In the genomic region with DNA sequence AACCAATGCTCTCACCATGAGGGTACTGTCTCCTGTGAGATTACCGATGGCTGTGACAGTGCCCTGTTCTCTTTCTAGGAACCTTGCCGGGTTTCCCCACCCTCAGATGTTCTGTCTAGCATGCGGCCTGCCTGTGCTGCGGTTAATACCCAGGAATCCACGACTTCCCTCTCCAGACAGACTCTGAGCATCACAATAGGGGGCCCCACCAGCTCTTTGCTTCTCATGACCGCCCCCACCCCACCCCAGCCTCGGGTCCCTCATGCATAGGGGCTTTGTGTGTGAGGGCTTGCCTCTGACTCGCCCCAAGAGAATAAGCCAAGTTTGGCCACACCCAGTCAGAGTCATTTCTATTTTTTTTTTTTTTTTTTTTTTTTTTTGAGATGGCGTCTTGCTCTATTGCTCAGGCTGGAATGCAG, we compare ENCODE assay signal across 12 cellular contexts. TPM values are rescaled to one million over a fixed set of nuclear protein-coding genes. Genes with fewer than 3 reads are reported as not detected.
A peak's percentile ranks its signal among the peaks of the same experiment; 100 is the strongest.
DNase-seq lines count a peak whose midpoint lies in the region; ATAC-seq and TF ChIP-seq lines count a peak whose summit lies in the region.
"Had no signal": no experiment of that assay in that cellular context is flagged by ENCODE, and none has a peak within 500 bp of the region (broad histone marks: within the 10 kb centered on the region; RNA-seq: fewer than 3 reads in every experiment).

No MANE protein-coding gene starts in this region.

- H3K4me3 Mint-ChIP-seq in activated T-helper 2 cell treated with anti-CD3 and anti-CD28 coated beads, Interferon-gamma antibody, Interleukin-2, Interleukin-4, amounts not matched to agents 10 μg/mL and 5 μg/mL and 100 μg/mL, durations not matched to agents 14 hours and 24 hours and 36 hours (ENCODE audit: low read depth), result no peak overlapping the region

- H4K91ac ChIP-seq in IMR-90 (ENCODE audit: insufficient read depth, low read depth, low read length), result no peak overlapping the region

- no peak overlapping the region for H3K14ac ChIP-seq in IMR-90 (replicated peaks; ENCODE audit: low read depth, low read length)

- POLR2A ChIA-PET in IMR-90 (lab: Charles Lee; ENCODE audit: unreplicated experiment) (no interaction called here), PC-3 (lab: Charles Lee; ENCODE audit: unreplicated experiment) (no interaction called here)

- no peak overlapping the region for H2BK5ac ChIP-seq in IMR-90 (ENCODE audit: low read depth, low read length, poor library complexity, severe bottlenecking)

- peaks cover 43% of the 10 kb centered on the region for H3K36me3 Mint-ChIP-seq in activated T-helper 2 cell treated with anti-CD3 and anti-CD28 coated beads, Interferon-gamma antibody, Interleukin-2, Interleukin-4, amounts not matched to agents 10 μg/mL and 5 μg/mL and 100 μg/mL, durations not matched to agents 14 hours and 24 hours and 36 hours (ENCODE audit: low read depth)

- no peak overlapping the region for H3K9ac ChIP-seq in IMR-90 (ENCODE audit: low read depth, low read length)
- no peak overlapping the region for H3K9ac ChIP-seq in PC-3 (ENCODE audit: low read length)

- no peak overlapping the region for H2AK5ac ChIP-seq in IMR-90 (ENCODE audit: low read depth, low read length)

- no peaks in the 10 kb centered on the region for H3K9me2 ChIP-seq in PC-3 (replicated peaks; ENCODE audit: low read length)

- H3K27ac Mint-ChIP-seq in activated T-helper 2 cell treated with anti-CD3 and anti-CD28 coated beads, Interferon-gamma antibody, Interleukin-2, Interleukin-4, amounts not matched to agents 10 μg/mL and 5 μg/mL and 100 μg/mL, durations not matched to agents 14 hours and 24 hours and 36 hours, result peak overlapping the region; percentile 55

- no peak overlapping the region for H3K18ac ChIP-seq in IMR-90 (ENCODE audit: low read depth, low read length)

- H3K4ac ChIP-seq in IMR-90 (ENCODE audit: low read depth, low read length), result no peak overlapping the region

- TF ChIP-seq CTCF in IMR-90 (conservative IDR thresholded peaks at IDR 0.05; ENCODE audit: low read depth, low read length) (no peak), PC-3 (conservative IDR thresholded peaks at IDR 0.05; ENCODE audit: low read depth, low read length) (no peak)

- H2AFZ ChIP-seq in IMR-90 (replicated peaks; ENCODE audit: low read length, poor library complexity), result peak overlapping the region; percentile 29
- no peak overlapping the region for H2AFZ ChIP-seq in PC-3 (ENCODE audit: low read length)

- no peaks in the 10 kb centered on the region for H3K79me1 ChIP-seq in IMR-90 (ENCODE audit: low read depth in 1 of 2, low read length in 2 of 2)

- dilution Hi-C loops in IMR-90 (cut with HindIII; ENCODE audit: low sequenced_read_pairs, unreplicated experiment), result no loop called here

- H3K4me2 ChIP-seq in IMR-90 (ENCODE audit: low read depth, low read length) (no peak overlapping the region), PC-3 (ENCODE audit: low read length) (no peak overlapping the region)

- no peak overlapping the region for H4K8ac ChIP-seq in IMR-90 (ENCODE audit: low read depth in 2 of 2, low read length in 2 of 2)

- H3K23ac ChIP-seq in IMR-90 (ENCODE audit: low read depth, low read length), result no peak overlapping the region

- H2BK15ac ChIP-seq in IMR-90 (ENCODE audit: low read depth, low read length), result no peak overlapping the region

- BruUV-seq in IMR-90 (replicated peaks; lab: Mats Ljungman, UMichigan) (no TSS peak), PC-3 (replicated peaks; lab: Mats Ljungman, UMichigan) (no TSS peak)

- no peak overlapping the region for H3K56ac ChIP-seq in IMR-90 (ENCODE audit: extremely low read depth, insufficient read depth, low read length)

- H3K4me3 ChIP-seq in IMR-90 (ENCODE audit: insufficient read depth, low read depth, low read length), result no peak overlapping the region
- no peak overlapping the region for H3K4me3 ChIP-seq in PC-3 (ENCODE audit: low read length)
- H3K4me3 ChIP-seq: adrenal gland, pancreas had no signal

- H4K5ac ChIP-seq in IMR-90 (ENCODE audit: low read depth, low read length), result no peak overlapping the region

- in situ Hi-C loops in IMR-90 (cut with MboI; ENCODE audit: low sequenced_read_pairs), result no loop called here

- DNase-seq in CD1c-positive myeloid dendritic cell (ENCODE audit: extremely low spot score) (peak; percentile 50), IMR-90 (no peak), renal cortical epithelial cell (ENCODE audit: low read depth) (peak; percentile 1), PC-3 (no peak), SIG-M5 (lab: John Stamatoyannopoulos, UW) (no peak)
- no peak for DNase-seq in activated T-helper 2 cell treated with anti-CD3 and anti-CD28 coated beads, Interferon-gamma antibody, Interleukin-2, Interleukin-4, amounts not matched to agents 10 μg/mL and 5 μg/mL and 100 μg/mL, durations not matched to agents 14 hours and 24 hours and 36 hours (ENCODE audit: low spot score)
- DNase-seq: adrenal gland had no signal

- 81% methylated on average over 3 of the region's 9 CpGs; no CpG with 5 or more reads in 1 of the 2 experiments for WGBS in IMR-90 (ENCODE audit: extremely low coverage in 2 of 2, insufficient read length in 1 of 2), 2 experiments

- no peak overlapping the region for H2BK120ac ChIP-seq in IMR-90 (ENCODE audit: low read depth, low read length)

- H3K4me1 ChIP-seq in IMR-90 (ENCODE audit: control insufficient read depth, insufficient read depth, low read length), result peaks cover 2% of the 10 kb centered on the region; the same call in 1 of the 2 replicates
- H3K4me1 ChIP-seq in PC-3 (ENCODE audit: insufficient read depth, low read length), result peaks cover 8% of the 10 kb centered on the region; the same call in 1 of the 2 replicates
- H3K4me1 ChIP-seq: adrenal gland, pancreas had no signal

- TF ChIP-seq POLR2A in IMR-90 (IDR thresholded peaks at IDR 0.05; ENCODE audit: low read depth, low read length), result no peak

- H3F3A ChIP-seq in PC-3 (ENCODE audit: low read length, unreplicated experiment), result no peaks in the 10 kb centered on the region

- no peak for TF ChIP-seq RAD21 in IMR-90 (IDR thresholded peaks at IDR 0.05; ENCODE audit: low read length)

- H3K9me3 ChIP-seq in IMR-90 (ENCODE audit: control insufficient read depth, insufficient read depth, low read length), result no peaks in the 10 kb centered on the region
- H3K9me3 ChIP-seq in PC-3 (ENCODE audit: low read length), result no peaks in the 10 kb centered on the region
- H3K9me3 ChIP-seq: adrenal gland, pancreas had no signal

- H3K27me3 ChIP-seq in IMR-90 (ENCODE audit: control insufficient read depth, insufficient read depth, low read length), result peaks cover 34% of the 10 kb centered on the region
- no peaks in the 10 kb centered on the region for H3K27me3 ChIP-seq in PC-3 (ENCODE audit: low read length)
- H3K27me3 ChIP-seq: adrenal gland, pancreas had no signal

- no peaks in the 10 kb centered on the region for H3K27me3 Mint-ChIP-seq in activated T-helper 2 cell treated with anti-CD3 and anti-CD28 coated beads, Interferon-gamma antibody, Interleukin-2, Interleukin-4, amounts not matched to agents 10 μg/mL and 5 μg/mL and 100 μg/mL, durations not matched to agents 14 hours and 24 hours and 36 hours (ENCODE audit: low read depth)

- no peaks in the 10 kb centered on the region for H3K79me2 ChIP-seq in PC-3 (ENCODE audit: low read length)

- no peaks in the 10 kb centered on the region for H3K9me1 ChIP-seq in IMR-90 (ENCODE audit: insufficient read depth, low read length)

- no peaks in the 10 kb centered on the region for H3K9me3 Mint-ChIP-seq in activated T-helper 2 cell treated with anti-CD3 and anti-CD28 coated beads, Interferon-gamma antibody, Interleukin-2, Interleukin-4, amounts not matched to agents 10 μg/mL and 5 μg/mL and 100 μg/mL, durations not matched to agents 14 hours and 24 hours and 36 hours

- peak overlapping the region; percentile 23 for H2AK9ac ChIP-seq in IMR-90 (replicated peaks; ENCODE audit: low read depth, low read length, poor library complexity)

- intact Hi-C loops in IMR-90 (cut with micrococcal nuclease), result no loop called here
- intact Hi-C loops in activated T-helper 2 cell treated with anti-CD3 and anti-CD28 coated beads, Interferon-gamma antibody, Interleukin-2, Interleukin-4, amounts not matched to agents 10 μg/mL and 5 μg/mL and 100 μg/mL, durations not matched to agents 14 hours and 24 hours and 36 hours (cut with micrococcal nuclease), result loop anchor here (1.0 kb wide), 1 partner anchor 9 kb away; no protein-coding TSS in a partner anchor
- intact Hi-C loops in PC-3 (cut with micrococcal nuclease), result no loop called here

- no peaks in the 10 kb centered on the region for H3K36me3 ChIP-seq in IMR-90 (ENCODE audit: control insufficient read depth, insufficient read depth, low read length)
- no peaks in the 10 kb centered on the region for H3K36me3 ChIP-seq in PC-3 (ENCODE audit: low read depth, low read length)
- H3K36me3 ChIP-seq: adrenal gland, pancreas had no signal

- peaks cover 29% of the 10 kb centered on the region for H3K4me1 Mint-ChIP-seq in activated T-helper 2 cell treated with anti-CD3 and anti-CD28 coated beads, Interferon-gamma antibody, Interleukin-2, Interleukin-4, amounts not matched to agents 10 μg/mL and 5 μg/mL and 100 μg/mL, durations not matched to agents 14 hours and 24 hours and 36 hours (ENCODE audit: low read depth)

- no peak for ATAC-seq in IMR-90 (ENCODE audit: low read depth)
- ATAC-seq in PC-3, result no peak
- ATAC-seq in HG03342 (IDR thresholded peaks at IDR 0.05; ENCODE audit: unreplicated experiment), result no peak
- no peak for ATAC-seq in GM18498 (IDR thresholded peaks at IDR 0.05; ENCODE audit: unreplicated experiment)
- ATAC-seq: HCT116, pancreas had no signal

- no peaks in the 10 kb centered on the region for H4K20me1 ChIP-seq in IMR-90 (ENCODE audit: insufficient read depth, low read length)
- H4K20me1 ChIP-seq in PC-3 (ENCODE audit: low read length), result no peaks in the 10 kb centered on the region

- H3K27ac ChIP-seq in IMR-90 (ENCODE audit: insufficient read depth, low read length) (no peak overlapping the region), PC-3 (ENCODE audit: low read length) (no peak overlapping the region)
- H3K27ac ChIP-seq: adrenal gland, pancreas had no signal

- CTCF ChIA-PET in IMR-90 (lab: Yijun Ruan, JAX) (no interaction called here), PC-3 (lab: Charles Lee) (interaction anchor here (0.6 kb wide), 1 partner anchor 817 kb away, joined by 4 read pairs; no protein-coding TSS in a partner anchor)

- no peak overlapping the region for H2BK20ac ChIP-seq in IMR-90 (ENCODE audit: low read depth, low read length)

TF ChIP-seq in IMR-90, 13 proteins besides CTCF, POLR2A, EP300 and RAD21 (continues in another document):
- TF ChIP-seq BHLHE40 (IDR thresholded peaks at IDR 0.05; ENCODE audit: low read depth, low read length) (no peak), CHD1 (IDR thresholded peaks at IDR 0.05; ENCODE audit: low read depth, low read length) (no peak), FOS (IDR thresholded peaks at IDR 0.05; ENCODE audit: low read depth, low read length) (no peak)

RNA-seq across cellular contexts. Expression of gene PARVG, which starts 10.3 kb away (rescaled TPM):
- total RNA-seq in IMR-90 (2012; rRNA removed) (not detected in 2 replicates), renal cortical epithelial cell (not detected in 2 replicates), PC-3 (2014; rRNA removed) (not detected in 2 replicates)
- not detected in 2 replicates for polyA plus RNA-seq in IMR-90 (2012; rRNA removed)
- not detected in 2 replicates for polyA plus RNA-seq in IMR-90 (2012; cell fraction: cytosol; rRNA removed)
- polyA plus RNA-seq in IMR-90 (2012; cell fraction: nucleus; rRNA removed; ENCODE audit: low replicate concordance), result 0.06 and 0.11 TPM in 2 replicates
- total RNA-seq in activated T-helper 2 cell treated with anti-CD3 and anti-CD28 coated beads, Interferon-gamma antibody, Interleukin-2, Interleukin-4, amounts not matched to agents 10 μg/mL and 5 μg/mL and 100 μg/mL, durations not matched to agents 14 hours and 24 hours and 36 hours, result 73.5 and 75.6 TPM in 2 replicates
- polyA plus RNA-seq: endothelial cell of umbilical vein had no signal

Comparison
In these comparisons a context has a peak if more than half of its experiments do, and no peak if none do; other contexts are left out.
1. DNase-seq: peak in CD1c-positive myeloid dendritic cell (single experiment) and renal cortical epithelial cell (single experiment); none in IMR-90 (single experiment), activated T-helper 2 cell treated with anti-CD3 and anti-CD28 coated beads, Interferon-gamma antibody, Interleukin-2, Interleukin-4, amounts not matched to agents 10 μg/mL and 5 μg/mL and 100 μg/mL, durations not matched to agents 14 hours and 24 hours and 36 hours (single experiment), PC-3 (single experiment) and SIG-M5 (single experiment).
2. RNA of gene PARVG, which starts 10.3 kb away (total RNA-seq): 73.5 to 75.6 TPM in activated T-helper 2 cell treated with anti-CD3 and anti-CD28 coated beads, Interferon-gamma antibody, Interleukin-2, Interleukin-4, amounts not matched to agents 10 μg/mL and 5 μg/mL and 100 μg/mL, durations not matched to agents 14 hours and 24 hours and 36 hours; not detected in IMR-90, not detected in renal cortical epithelial cell and not detected in PC-3; every median in the first group is over 10 times any median in the second.